17 cellular contexts compared by ENCODE assay signal in the genomic region with DNA sequence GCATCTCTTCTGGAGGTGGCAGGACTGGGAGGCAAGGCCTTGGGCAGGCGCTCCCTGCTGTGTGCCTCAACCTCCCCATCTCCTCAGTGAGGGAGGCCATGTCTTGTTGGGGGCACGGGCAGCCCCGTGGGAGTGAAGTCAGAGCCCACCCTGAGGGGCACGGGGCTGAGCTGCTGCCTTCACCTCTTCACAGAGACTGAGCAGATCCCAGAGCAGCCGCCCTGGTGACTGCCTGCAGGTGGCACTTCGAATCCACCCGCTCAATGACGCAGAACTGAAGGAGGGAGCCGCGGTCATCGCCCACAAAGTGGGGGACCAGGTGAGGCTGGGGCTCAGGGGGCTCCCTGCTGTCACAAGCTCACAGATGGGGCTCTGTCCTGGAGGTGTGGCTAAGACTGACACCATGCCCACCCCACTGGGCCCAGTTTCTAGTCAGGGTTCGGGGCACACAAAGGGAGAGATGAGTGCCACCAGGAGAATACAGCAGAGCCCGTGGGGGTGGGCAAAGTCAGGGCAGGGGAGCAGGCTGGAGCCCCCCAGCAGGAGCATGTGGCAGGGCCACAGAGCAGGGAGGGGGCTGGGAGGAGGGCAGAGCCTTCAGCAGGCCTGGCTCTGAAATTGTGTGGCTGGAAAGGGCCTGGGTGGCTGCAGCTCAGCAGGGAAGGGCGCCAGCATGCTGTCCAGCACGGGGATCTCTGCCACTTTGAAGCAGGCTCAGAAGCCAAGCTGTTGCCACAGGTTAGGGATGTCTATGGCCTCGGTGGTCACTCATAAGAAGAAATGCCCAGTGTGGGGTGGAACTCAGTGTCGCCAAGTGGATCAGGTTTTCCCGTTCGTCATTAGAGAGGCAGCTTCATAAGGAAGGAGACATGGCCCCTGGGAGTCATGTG. TPM values are rescaled to one million over a fixed set of nuclear protein-coding genes. Genes with fewer than 3 reads are reported as not detected.
DNase-seq lines count a peak whose midpoint lies in the region; FAIRE-seq and TF ChIP-seq lines count a peak whose summit lies in the region.
"Had no signal": no experiment of that assay in that cellular context is flagged by ENCODE, and none has a peak within 500 bp of the region (broad histone marks: within the 10 kb centered on the region; RNA-seq: fewer than 3 reads in every experiment).

No MANE protein-coding gene starts in this region.

- H3K4me3 ChIP-seq in NT2/D1 (ENCODE audit: insufficient read length, low read depth) (no peak overlapping the region), choroid plexus epithelial cell (ENCODE audit: low read depth, low read length) (no peak overlapping the region), retinal pigment epithelial cell (ENCODE audit: low read length) (no peak overlapping the region)
- no peak overlapping the region for H3K4me3 ChIP-seq in effector memory CD4-positive, alpha-beta T cell (ENCODE audit: insufficient read depth, low read depth, low read length, poor library complexity, severe bottlenecking)
- H3K4me3 ChIP-seq: lung, thoracic aorta had no signal

- DNase-seq in activated CD4-positive, alpha-beta T cell treated with anti-CD3 and anti-CD28 coated beads, Interleukin-2, amount 10 ng/mL, durations not matched to agents 7 days and 5 days, result peak; percentile 10
- no peak for DNase-seq in activated CD4-positive, alpha-beta T cell treated with anti-CD3 and anti-CD28 coated beads for 1 hour
- no peak for DNase-seq in NT2/D1 (ENCODE audit: low read depth, low spot score)
- DNase-seq in choroid plexus epithelial cell (ENCODE audit: low read depth), result no peak
- no peak for DNase-seq in retinal pigment epithelial cell (ENCODE audit: low read depth)
- no peak for DNase-seq in RCC 7860 (ENCODE audit: low spot score)
- DNase-seq in effector memory CD4-positive, alpha-beta T cell, result no peak
- no peak for DNase-seq in GM19238 (ENCODE audit: insufficient read length, low spot score)
- DNase-seq: activated naive CD4-positive, alpha-beta T cell treated with anti-CD3 and anti-CD28 coated beads, Interleukin-2, amount 10 ng/mL, durations not matched to agents 7 days and 5 days; NCI-H1092; NCI-H446; RPMI8226 had no signal

- no peak overlapping the region for H3K4me3 Mint-ChIP-seq in activated CD4-positive, alpha-beta T cell treated with anti-CD3 and anti-CD28 coated beads, Interleukin-2, amount 10 ng/mL, durations not matched to agents 7 days and 5 days
- H3K4me3 Mint-ChIP-seq: activated naive CD4-positive, alpha-beta T cell treated with anti-CD3 and anti-CD28 coated beads, Interleukin-2, amount 10 ng/mL, durations not matched to agents 7 days and 5 days had no signal

- H3K4me1 Mint-ChIP-seq in activated CD4-positive, alpha-beta T cell treated with anti-CD3 and anti-CD28 coated beads, Interleukin-2, amount 10 ng/mL, durations not matched to agents 7 days and 5 days, result no peaks in the 10 kb centered on the region

- H3K27ac Mint-ChIP-seq in activated CD4-positive, alpha-beta T cell treated with anti-CD3 and anti-CD28 coated beads, Interleukin-2, amount 10 ng/mL, durations not matched to agents 7 days and 5 days, result peak overlapping the region; percentile 2
- H3K27ac Mint-ChIP-seq: activated naive CD4-positive, alpha-beta T cell treated with anti-CD3 and anti-CD28 coated beads, Interleukin-2, amount 10 ng/mL, durations not matched to agents 7 days and 5 days had no signal

- no peak for FAIRE-seq in RCC 7860 (lab: Jason Lieb, UNC)
- FAIRE-seq: A204.1, GM12892, GM19239 had no signal

- H3K9me3 Mint-ChIP-seq in activated CD4-positive, alpha-beta T cell treated with anti-CD3 and anti-CD28 coated beads, Interleukin-2, amount 10 ng/mL, durations not matched to agents 7 days and 5 days, result no peaks in the 10 kb centered on the region
- H3K9me3 Mint-ChIP-seq: activated naive CD4-positive, alpha-beta T cell treated with anti-CD3 and anti-CD28 coated beads, Interleukin-2, amount 10 ng/mL, durations not matched to agents 7 days and 5 days had no signal

- H3K36me3 Mint-ChIP-seq in activated CD4-positive, alpha-beta T cell treated with anti-CD3 and anti-CD28 coated beads, Interleukin-2, amount 10 ng/mL, durations not matched to agents 7 days and 5 days (ENCODE audit: low read depth), result peaks cover 17% of the 10 kb centered on the region

- H3K27me3 ChIP-seq in NT2/D1 (ENCODE audit: insufficient read depth, insufficient read length), result no peaks in the 10 kb centered on the region
- no peaks in the 10 kb centered on the region for H3K27me3 ChIP-seq in effector memory CD4-positive, alpha-beta T cell (replicated peaks; ENCODE audit: control insufficient read depth, insufficient read depth, low read length, poor library complexity, severe bottlenecking)

- peaks cover 44% of the 10 kb centered on the region for H3K36me3 ChIP-seq in NT2/D1 (ENCODE audit: insufficient read depth, insufficient read length, low read length)
- peaks cover 26% of the 10 kb centered on the region for H3K36me3 ChIP-seq in effector memory CD4-positive, alpha-beta T cell (ENCODE audit: control insufficient read depth, insufficient read depth, low read length)

- H3K27ac ChIP-seq in effector memory CD4-positive, alpha-beta T cell (ENCODE audit: insufficient read depth, low read length, poor library complexity, severe bottlenecking), result no peak overlapping the region
- H3K27ac ChIP-seq: thoracic aorta had no signal

- H3K9ac ChIP-seq in NT2/D1 (ENCODE audit: insufficient read length, low read depth), result peak overlapping the region; percentile 42

- CTCF ChIA-PET in activated CD4-positive, alpha-beta T cell treated with anti-CD3 and anti-CD28 coated beads, Interleukin-2, amount 10 ng/mL, durations not matched to agents 7 days and 5 days (lab: Charles Lee), result interaction anchor here (0.9 to 1.0 kb wide), 2 partner anchors 10 to 84 kb away, joined by 3 read pairs; no protein-coding TSS in a partner anchor

- peak; percentile 32 for TF ChIP-seq CTCF in choroid plexus epithelial cell (conservative IDR thresholded peaks at IDR 0.05; ENCODE audit: low read depth, low read length)
- TF ChIP-seq CTCF in retinal pigment epithelial cell (conservative IDR thresholded peaks at IDR 0.05; ENCODE audit: low read depth, low read length), result peak; percentile 31

- no peaks in the 10 kb centered on the region for H3K9me3 ChIP-seq in NT2/D1 (ENCODE audit: insufficient read depth, low read length)
- no peaks in the 10 kb centered on the region for H3K9me3 ChIP-seq in effector memory CD4-positive, alpha-beta T cell (ENCODE audit: control insufficient read depth, low read length)
- H3K9me3 ChIP-seq: thoracic aorta had no signal

- POLR2A ChIA-PET in activated CD4-positive, alpha-beta T cell treated with anti-CD3 and anti-CD28 coated beads, Interleukin-2, amount 10 ng/mL, durations not matched to agents 7 days and 5 days (lab: Charles Lee), result no interaction called here

- peaks cover 13% of the 10 kb centered on the region for H3K4me1 ChIP-seq in NT2/D1 (ENCODE audit: insufficient read depth, insufficient read length)
- no peaks in the 10 kb centered on the region for H3K4me1 ChIP-seq in effector memory CD4-positive, alpha-beta T cell (ENCODE audit: control insufficient read depth, insufficient read depth, low read length, poor library complexity, severe bottlenecking)

- H3K27me3 Mint-ChIP-seq in activated CD4-positive, alpha-beta T cell treated with anti-CD3 and anti-CD28 coated beads, Interleukin-2, amount 10 ng/mL, durations not matched to agents 7 days and 5 days, result no peaks in the 10 kb centered on the region
- H3K27me3 Mint-ChIP-seq: activated naive CD4-positive, alpha-beta T cell treated with anti-CD3 and anti-CD28 coated beads, Interleukin-2, amount 10 ng/mL, durations not matched to agents 7 days and 5 days had no signal

RNA-seq across cellular contexts. Expression of gene CHST12, which starts 18.8 kb away (rescaled TPM):
- 10 to 100 TPM; 40.7 to 44.8 TPM for total RNA-seq in activated CD4-positive, alpha-beta T cell treated with anti-CD3 and anti-CD28 coated beads, Interleukin-2, amount 10 ng/mL, durations not matched to agents 7 days and 5 days

RNA-seq across cellular contexts. Expression of gene EIF3B, which starts 30.0 kb away (rescaled TPM):
- total RNA-seq in activated CD4-positive, alpha-beta T cell treated with anti-CD3 and anti-CD28 coated beads, Interleukin-2, amount 10 ng/mL, durations not matched to agents 7 days and 5 days, result 100 to 1,000 TPM; 148 to 158 TPM
